Comparison of ENCODE assay signal across 23 cellular contexts in the genomic region with DNA sequence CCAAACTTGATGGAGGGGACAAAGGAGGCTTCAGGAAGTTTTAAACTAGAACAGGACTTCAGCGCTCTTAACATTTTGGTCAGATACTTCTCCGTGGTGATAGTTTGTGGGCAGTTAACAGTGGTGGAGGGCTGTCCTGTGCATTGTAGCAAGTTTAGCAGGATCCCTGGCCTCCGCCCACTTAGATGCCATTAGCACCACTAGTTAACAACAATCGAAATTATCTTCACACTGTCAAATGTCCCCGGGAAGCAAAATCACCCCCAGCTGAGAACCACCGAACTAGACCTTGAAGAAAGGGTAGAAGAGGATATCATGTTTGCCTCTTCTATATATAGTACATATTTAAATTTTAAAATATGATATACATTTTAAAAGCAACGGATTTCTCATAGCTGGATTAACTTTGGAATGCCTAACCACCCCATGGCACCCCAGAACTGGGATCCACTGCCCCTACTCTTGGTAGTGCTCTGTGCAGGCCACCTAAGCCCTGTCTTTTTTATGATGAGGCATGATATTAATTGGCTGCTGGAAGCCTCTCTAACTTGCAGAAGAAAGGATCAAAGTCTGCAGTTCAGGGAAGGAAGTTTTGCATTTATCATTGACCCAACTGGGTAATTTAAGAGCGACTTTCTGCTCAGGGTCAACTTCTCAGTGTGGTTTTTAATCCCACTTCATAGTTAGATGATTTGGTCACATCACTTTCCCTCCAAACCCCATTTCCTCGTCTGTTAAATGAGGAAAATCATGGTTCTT. TPM values are rescaled to one million over a fixed set of nuclear protein-coding genes. Genes with fewer than 3 reads are reported as not detected.
DNase-seq lines count a peak whose midpoint lies in the region; ATAC-seq, FAIRE-seq and TF ChIP-seq lines count a peak whose summit lies in the region.
"Had no signal": no experiment of that assay in that cellular context is flagged by ENCODE, and none has a peak within 500 bp of the region (broad histone marks: within the 10 kb centered on the region; RNA-seq: fewer than 3 reads in every experiment).

No MANE protein-coding gene starts in this region.

- no peaks in the 10 kb centered on the region for H3K27me3 ChIP-seq in cardiac muscle cell
- H3K27me3 ChIP-seq: spleen, uterus had no signal

- H3K27me3 Mint-ChIP-seq in natural killer cell (ENCODE audit: low read depth in 2 of 2): no peaks in the 10 kb centered on the region
- H3K27me3 Mint-ChIP-seq: activated CD4-positive, alpha-beta memory T cell treated with anti-CD3 and anti-CD28 coated beads for 36 hours; IgD-negative memory B cell had no signal

- DNase-seq in cardiac muscle cell (ENCODE audit: low read depth in 1 of 2, low spot score in 1 of 2) (no peak), left ventricle myocardium superior (no peak), amniotic epithelial cell (ENCODE audit: low read depth) (peak; percentile 22), natural killer cell (no peak), GM19239 (ENCODE audit: insufficient read length, low spot score) (no peak), DMS153 (lab: John Stamatoyannopoulos, UW) (no peak)
- no peak for DNase-seq in stimulated activated CD4-positive, alpha-beta T cell treated with anti-CD3 and anti-CD28 coated beads, Interleukin-4, amount 100 ng/mL, for 4 hours
- DNase-seq: activated naive CD4-positive, alpha-beta T cell treated with anti-CD3 and anti-CD28 coated beads, Interleukin-2, amount 50 U/mL, for 16 hours; activated T-cell treated with anti-CD3 and anti-CD28 coated beads, Interleukin-2, amount 50 U/mL, for 4 hours; DMS53; effector CD4-positive, alpha-beta T cell; NCI-H187 treated with DMSO at 0.1 percent for 48 hours; NCI-H226; spleen; uterus had no signal

- peak overlapping the region; percentile 79 to 81 for H3K27ac Mint-ChIP-seq in natural killer cell
- H3K27ac Mint-ChIP-seq: activated CD4-positive, alpha-beta memory T cell treated with anti-CD3 and anti-CD28 coated beads for 36 hours; GM23338 had no signal

- no peak for FAIRE-seq in GM19239 (lab: Jason Lieb, UNC)
- FAIRE-seq: A549, astrocyte, GM12891 had no signal

- H3K4me1 Mint-ChIP-seq in natural killer cell: peaks cover 56 to 73% of the 10 kb centered on the region in 2 donors

- ATAC-seq in left ventricle myocardium superior: no peak
- ATAC-seq in natural killer cell: peak; percentile 28 to 55 (median 52)
- no peak for ATAC-seq in HG03159 (IDR thresholded peaks at IDR 0.05; ENCODE audit: unreplicated experiment)
- ATAC-seq: A549, GM23338, WTC11 had no signal

- intact Hi-C loops in left ventricle myocardium superior (cut with micrococcal nuclease) (no loop called here), natural killer cell (cut with micrococcal nuclease) (no loop called here)

- no peak overlapping the region for H3K4me3 ChIP-seq in cardiac muscle cell
- H3K4me3 ChIP-seq: A549, GM23338, spleen, uterus had no signal

- no peak for TF ChIP-seq CTCF in cardiac muscle cell (IDR thresholded peaks at IDR 0.05; ENCODE audit: low read depth, low read length)
- TF ChIP-seq CTCF in natural killer cell (IDR thresholded peaks at IDR 0.05): no peak

- H3K4me3 Mint-ChIP-seq in natural killer cell: peak overlapping the region; percentile 62
- H3K4me3 Mint-ChIP-seq: activated CD4-positive, alpha-beta memory T cell treated with anti-CD3 and anti-CD28 coated beads for 36 hours; activated T-cell treated with anti-CD3 and anti-CD28 coated beads, Interleukin-2, amount 50 U/mL, for 4 hours; GM23338; IgD-negative memory B cell; WTC11 had no signal

- no peaks in the 10 kb centered on the region for H3K36me3 Mint-ChIP-seq in natural killer cell

- H3K4me1 ChIP-seq in cardiac muscle cell (ENCODE audit: low read depth): peaks cover 34% of the 10 kb centered on the region
- H3K4me1 ChIP-seq: uterus had no signal

- no peaks in the 10 kb centered on the region for H3K9me3 ChIP-seq in cardiac muscle cell (ENCODE audit: low read depth)
- H3K9me3 ChIP-seq: A549, spleen, uterus had no signal

- no peaks in the 10 kb centered on the region for H3K9me3 Mint-ChIP-seq in natural killer cell
- H3K9me3 Mint-ChIP-seq: activated CD4-positive, alpha-beta memory T cell treated with anti-CD3 and anti-CD28 coated beads for 36 hours; activated T-cell treated with anti-CD3 and anti-CD28 coated beads, Interleukin-2, amount 50 U/mL, for 4 hours; GM23338; IgD-negative memory B cell; WTC11 had no signal

- peak overlapping the region; percentile 61 for H3K27ac ChIP-seq in cardiac muscle cell
- H3K27ac ChIP-seq: A549, uterus had no signal

- no peaks in the 10 kb centered on the region for H3K36me3 ChIP-seq in cardiac muscle cell
- H3K36me3 ChIP-seq: uterus had no signal

RNA-seq across cellular contexts. Expression of a gene that starts 13.8 kb away (rescaled TPM):
- total RNA-seq in cardiac muscle cell (9.2 and 12.6 TPM in 2 replicates), left ventricle myocardium superior (5.6 TPM), natural killer cell (10 to 100 TPM in 2 of 3 donors, 1 to 10 TPM in 1; 8.2 to 14.7 (median 12.2) TPM)
- 11.1 and 16.5 TPM in 2 replicates for polyA plus RNA-seq in cardiac muscle cell

Comparison
In these comparisons a context has a peak if more than half of its experiments do, and no peak if none do; other contexts are left out.
1. ATAC-seq: peak in natural killer cell (3 of 3); none in left ventricle myocardium superior (single experiment) and HG03159 (single experiment).